Comparison of ENCODE assay signal across 8 cellular contexts in the genomic region with DNA sequence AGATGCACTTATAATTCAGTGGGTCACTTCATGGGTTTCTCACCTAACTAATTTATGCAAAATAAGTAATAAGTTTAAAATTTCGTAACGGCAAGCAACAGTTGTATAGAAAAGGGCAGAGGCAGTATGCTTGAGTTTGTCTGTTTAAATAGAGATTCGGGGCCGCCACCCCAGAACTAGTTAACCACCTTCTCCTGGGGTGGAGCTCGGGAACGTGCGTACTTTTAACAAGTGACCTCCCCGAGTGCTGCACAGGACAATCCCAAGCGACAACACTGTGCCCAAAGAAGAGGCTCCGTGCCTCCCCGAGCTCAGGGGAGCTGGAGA. TPM values are rescaled to one million over a fixed set of nuclear protein-coding genes. Genes with fewer than 3 reads are reported as not detected.
DNase-seq lines count a peak whose midpoint lies in the region; ATAC-seq, FAIRE-seq and TF ChIP-seq lines count a peak whose summit lies in the region.

No MANE protein-coding gene starts in this region.

- H3K27me3 ChIP-seq in kidney epithelial cell (ENCODE audit: control insufficient read depth, insufficient read depth, low read length) (no peaks in the 10 kb centered on the region), testis (no peaks in the 10 kb centered on the region)

- peak overlapping the region; percentile 73 to 83 for H3K27ac ChIP-seq in testis

- peak overlapping the region; percentile 95 for H3K4me3 Mint-ChIP-seq in activated CD4-positive, alpha-beta T cell treated with anti-CD3 and anti-CD28 coated beads, Interleukin-2, amount 10 ng/mL, durations not matched to agents 7 days and 5 days

- peaks cover 15% of the 10 kb centered on the region for H3K4me1 ChIP-seq in testis

- no peak for TF ChIP-seq POLR2A in testis (IDR thresholded peaks at IDR 0.05)

- no peaks in the 10 kb centered on the region for H3K9me3 ChIP-seq in testis

- DNase-seq in activated CD4-positive, alpha-beta T cell treated with anti-CD3 and anti-CD28 coated beads, Interleukin-2, amount 10 ng/mL, durations not matched to agents 7 days and 5 days, result no peak
- DNase-seq in activated CD4-positive, alpha-beta T cell treated with anti-CD3 and anti-CD28 coated beads, Interleukin-2, amount 50 U/mL, for 1 hour, result no peak
- DNase-seq in activated naive CD4-positive, alpha-beta T cell treated with anti-CD3 and anti-CD28 coated beads, Interleukin-2, amount 50 U/mL, for 72 hours (ENCODE audit: low spot score in 2 of 2), result no peak
- no peak for DNase-seq in kidney epithelial cell (ENCODE audit: low read depth)
- peak; percentile 41 for DNase-seq in testis
- DNase-seq in NCI-H748 (lab: John Stamatoyannopoulos, UW; ENCODE audit: unreplicated experiment), result no peak
- DNase-seq in RCC 7860 (ENCODE audit: low spot score), result no peak

- H3K36me3 ChIP-seq in kidney epithelial cell (ENCODE audit: control insufficient read depth, insufficient read depth, low read length), result no peaks in the 10 kb centered on the region
- no peaks in the 10 kb centered on the region for H3K36me3 ChIP-seq in testis (ENCODE audit: low read depth, missing control alignments)

- no peak for ATAC-seq in activated naive CD4-positive, alpha-beta T cell treated with anti-CD3 and anti-CD28 coated beads, Interleukin-2, amount 50 U/mL, for 72 hours
- no peak for ATAC-seq in HG03097 (IDR thresholded peaks at IDR 0.05; ENCODE audit: low FRiP score, unreplicated experiment)

- H3K4me3 ChIP-seq in kidney epithelial cell (ENCODE audit: low read depth, low read length) (peak overlapping the region; percentile 89), testis (peak overlapping the region; percentile 82 to 83)

- H3K36me3 Mint-ChIP-seq in activated CD4-positive, alpha-beta T cell treated with anti-CD3 and anti-CD28 coated beads, Interleukin-2, amount 10 ng/mL, durations not matched to agents 7 days and 5 days (ENCODE audit: low read depth), result peaks cover 35% of the 10 kb centered on the region
- peaks cover 41 to 45% of the 10 kb centered on the region in 2 donors for H3K36me3 Mint-ChIP-seq in activated naive CD4-positive, alpha-beta T cell treated with anti-CD3 and anti-CD28 coated beads, Interleukin-2, amount 50 U/mL, for 72 hours

- CTCF ChIA-PET in activated CD4-positive, alpha-beta T cell treated with anti-CD3 and anti-CD28 coated beads, Interleukin-2, amount 10 ng/mL, durations not matched to agents 7 days and 5 days (lab: Charles Lee), result interaction anchor here (0.6 to 3.2 kb wide), 17 partner anchors 10 to 749 kb away, joined by 3 to 12 read pairs (median 3); a partner anchor contains a TSS

- H3K27ac Mint-ChIP-seq in activated CD4-positive, alpha-beta T cell treated with anti-CD3 and anti-CD28 coated beads, Interleukin-2, amount 10 ng/mL, durations not matched to agents 7 days and 5 days, result peak overlapping the region; percentile 93
- peak overlapping the region; percentile 84 to 90 for H3K27ac Mint-ChIP-seq in activated naive CD4-positive, alpha-beta T cell treated with anti-CD3 and anti-CD28 coated beads, Interleukin-2, amount 50 U/mL, for 72 hours

- POLR2A ChIA-PET in activated CD4-positive, alpha-beta T cell treated with anti-CD3 and anti-CD28 coated beads, Interleukin-2, amount 10 ng/mL, durations not matched to agents 7 days and 5 days (lab: Charles Lee), result interaction anchor here (0.9 kb wide), 1 partner anchor 121 kb away, joined by 5 read pairs; no protein-coding TSS in a partner anchor

- intact Hi-C loops in testis (cut with DNase I; ENCODE audit: low total_unique reads), result loop anchor here (10.0 kb wide), 1 partner anchor 120 kb away; a partner anchor contains a TSS

- no peak for FAIRE-seq in RCC 7860 (lab: Jason Lieb, UNC)

- TF ChIP-seq CTCF in kidney epithelial cell (IDR thresholded peaks at IDR 0.05; ENCODE audit: insufficient read depth, low read length, poor library complexity, severe bottlenecking), result no peak
- TF ChIP-seq CTCF in testis (IDR thresholded peaks at IDR 0.05), result no peak

- no peaks in the 10 kb centered on the region for H3K27me3 Mint-ChIP-seq in activated CD4-positive, alpha-beta T cell treated with anti-CD3 and anti-CD28 coated beads, Interleukin-2, amount 10 ng/mL, durations not matched to agents 7 days and 5 days

- no peaks in the 10 kb centered on the region for H3K9me3 Mint-ChIP-seq in activated CD4-positive, alpha-beta T cell treated with anti-CD3 and anti-CD28 coated beads, Interleukin-2, amount 10 ng/mL, durations not matched to agents 7 days and 5 days
- no peaks in the 10 kb centered on the region for H3K9me3 Mint-ChIP-seq in activated naive CD4-positive, alpha-beta T cell treated with anti-CD3 and anti-CD28 coated beads, Interleukin-2, amount 50 U/mL, for 72 hours

- 0 to 1% methylated on average over 10 to 11 of the region's 11 CpGs for WGBS in testis, 2 donors

- H3K4me1 Mint-ChIP-seq in activated CD4-positive, alpha-beta T cell treated with anti-CD3 and anti-CD28 coated beads, Interleukin-2, amount 10 ng/mL, durations not matched to agents 7 days and 5 days, result peaks cover 49% of the 10 kb centered on the region

RNA-seq across cellular contexts. Expression of a gene that starts 0.4 kb away (rescaled TPM):
- total RNA-seq in activated CD4-positive, alpha-beta T cell treated with anti-CD3 and anti-CD28 coated beads, Interleukin-2, amount 10 ng/mL, durations not matched to agents 7 days and 5 days, result 100 to 1,000 TPM; 139 to 143 TPM
- total RNA-seq in activated naive CD4-positive, alpha-beta T cell treated with anti-CD3 and anti-CD28 coated beads, Interleukin-2, amount 50 U/mL, for 72 hours, result 100 to 1,000 TPM; 118 to 205 TPM
- total RNA-seq in kidney epithelial cell (216 and 217 TPM in 2 replicates), testis (100 to 1,000 TPM in 1 of 2 donors, 10 to 100 TPM in 1; 85.0 to 108 TPM)
- polyA plus RNA-seq in testis (ENCODE audit: insufficient read depth, low read depth, low replicate concordance), result 204 TPM
